ENCODE assay signal across 18 cellular contexts in the genomic region with DNA sequence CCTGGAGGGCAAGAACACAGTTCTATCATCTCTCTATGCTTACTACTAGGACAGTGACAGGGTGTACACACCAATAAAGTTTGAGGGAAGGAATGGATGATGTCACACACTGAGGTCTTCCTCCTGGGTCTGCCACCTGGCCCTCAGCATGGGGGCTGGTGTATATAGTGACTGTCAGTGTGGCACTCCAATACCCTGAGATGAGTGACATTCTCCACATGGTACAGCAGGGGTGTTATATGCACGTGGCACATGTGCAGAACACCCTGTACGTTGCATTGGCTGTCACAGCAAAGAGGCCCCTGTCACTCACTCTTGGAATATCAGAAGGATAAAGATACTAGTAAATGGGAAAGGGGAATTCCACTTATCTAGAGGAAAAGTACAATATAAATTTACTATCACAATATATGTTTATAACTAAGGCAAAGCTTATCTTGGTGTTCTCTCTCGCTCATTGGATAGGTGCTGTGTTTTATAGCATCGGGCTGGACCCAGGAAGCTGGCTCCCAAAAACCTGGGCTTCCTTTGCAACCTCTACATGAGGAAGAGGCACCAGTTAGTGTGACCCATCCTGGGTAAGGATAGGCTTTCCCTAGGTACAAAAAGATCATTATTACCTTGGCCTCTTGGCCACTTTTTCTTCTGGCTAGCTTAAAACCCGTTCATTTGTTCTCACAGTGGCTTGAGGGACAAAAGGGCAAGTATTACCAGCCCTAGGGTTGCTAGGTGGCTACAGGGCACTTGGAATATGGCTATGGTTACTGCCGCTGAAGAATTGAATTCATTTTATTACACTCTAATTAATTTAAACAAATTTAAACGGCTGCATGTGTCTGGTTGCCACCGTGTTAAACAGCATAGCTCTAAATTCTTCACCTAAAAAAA.
"Had no signal": no experiment of that assay in that cellular context is flagged by ENCODE, and none has a peak within 500 bp of the region (broad histone marks: within the 10 kb centered on the region; RNA-seq: fewer than 3 reads in every experiment).

No MANE protein-coding gene starts in this region.

- ATAC-seq: left ventricle myocardium superior, right lobe of liver had no signal

- H3K27me3 Mint-ChIP-seq: activated naive CD4-positive, alpha-beta T cell treated with anti-CD3 and anti-CD28 coated beads, Interleukin-2, amount 50 U/mL, for 24 hours had no signal

- H3K4me3 Mint-ChIP-seq: activated CD4-positive, alpha-beta T cell treated with anti-CD3 and anti-CD28 coated beads, Interleukin-2, amount 10 ng/mL, durations not matched to agents 24 days and 14 days; activated naive CD4-positive, alpha-beta T cell treated with anti-CD3 and anti-CD28 coated beads, Interleukin-2, amount 50 U/mL, for 24 hours; activated T-cell treated with anti-CD3 and anti-CD28 coated beads, Interleukin-2, amount 50 U/mL, for 24 hours; central memory CD8-positive, alpha-beta T cell; dendritic cell treated with granulocyte-macrophage colony-stimulating factor and Interleukin-4, amounts not matched to agents 40 ng/mL and 50 ng/mL, for 4 days had no signal

- H3K4me1 ChIP-seq: prostate gland had no signal

- H3K4me3 ChIP-seq: prostate gland, right lobe of liver, spleen, suprapubic skin had no signal

- H3K27me3 ChIP-seq: right lobe of liver, spleen, suprapubic skin had no signal

- H3K36me3 ChIP-seq: prostate gland, right lobe of liver, spleen, suprapubic skin, WERI-Rb-1 had no signal

- H3K36me3 Mint-ChIP-seq: activated naive CD4-positive, alpha-beta T cell treated with anti-CD3 and anti-CD28 coated beads, Interleukin-2, amount 50 U/mL, for 24 hours; brain had no signal

- H3K9me3 ChIP-seq: prostate gland, right lobe of liver, spleen, suprapubic skin had no signal

- DNase-seq: activated CD4-positive, alpha-beta T cell treated with anti-CD3 and anti-CD28 coated beads, Interleukin-2, amount 10 ng/mL, durations not matched to agents 24 days and 14 days; activated effector memory CD4-positive, alpha-beta T cell treated with Interleukin-2 at 50 U/mL for 16 hours; activated T-cell treated with anti-CD3 and anti-CD28 coated beads, Interleukin-2, amount 50 U/mL, for 24 hours; left ventricle myocardium superior; mesendoderm; spleen; stimulated activated CD4-positive, alpha-beta T cell treated with anti-CD3 and anti-CD28 coated beads, Interleukin-1b, Interleukin-23, amount 100 ng/mL, for 48 hours; stimulated activated naive CD4-positive, alpha-beta T cell; T-helper 1 cell; WERI-Rb-1 had no signal

- FAIRE-seq: keratinocyte had no signal

- H3K27ac Mint-ChIP-seq: activated CD4-positive, alpha-beta T cell treated with anti-CD3 and anti-CD28 coated beads, Interleukin-2, amount 10 ng/mL, durations not matched to agents 24 days and 14 days; activated naive CD4-positive, alpha-beta T cell treated with anti-CD3 and anti-CD28 coated beads, Interleukin-2, amount 50 U/mL, for 24 hours; activated T-cell treated with anti-CD3 and anti-CD28 coated beads, Interleukin-2, amount 50 U/mL, for 24 hours; dendritic cell treated with granulocyte-macrophage colony-stimulating factor and Interleukin-4, amounts not matched to agents 40 ng/mL and 50 ng/mL, for 4 days had no signal

- H3K27ac ChIP-seq: prostate gland, right lobe of liver, suprapubic skin, WERI-Rb-1 had no signal

- H3K9me3 Mint-ChIP-seq: activated CD4-positive, alpha-beta T cell treated with anti-CD3 and anti-CD28 coated beads, Interleukin-2, amount 10 ng/mL, durations not matched to agents 24 days and 14 days; activated naive CD4-positive, alpha-beta T cell treated with anti-CD3 and anti-CD28 coated beads, Interleukin-2, amount 50 U/mL, for 24 hours; activated T-cell treated with anti-CD3 and anti-CD28 coated beads, Interleukin-2, amount 50 U/mL, for 24 hours; central memory CD8-positive, alpha-beta T cell; dendritic cell treated with granulocyte-macrophage colony-stimulating factor and Interleukin-4, amounts not matched to agents 40 ng/mL and 50 ng/mL, for 4 days had no signal
